Comparison of ENCODE assay signal across 9 cellular contexts in genomic region chr5:145697251-145698016, GRCh38.
DNase-seq lines count a peak whose midpoint lies in the region; ATAC-seq and TF ChIP-seq lines count a peak whose summit lies in the region.
"Had no signal": no experiment of that assay in that cellular context is flagged by ENCODE, and none has a peak within 500 bp of the region (broad histone marks: within the 10 kb centered on the region; RNA-seq: fewer than 3 reads in every experiment).

No MANE protein-coding gene starts in this region.

- H3K27me3 Mint-ChIP-seq in osteocyte (ENCODE audit: unreplicated experiment), result no peaks in the 10 kb centered on the region

- ATAC-seq in GM21528 (IDR thresholded peaks at IDR 0.05; ENCODE audit: low FRiP score, unreplicated experiment), result peak; percentile 61

- no peaks in the 10 kb centered on the region for H3K27me3 ChIP-seq in Loucy (ENCODE audit: insufficient read depth, low read length, poor library complexity, severe bottlenecking)

- H3K9ac ChIP-seq in Loucy (ENCODE audit: low read depth, low read length, poor library complexity, severe bottlenecking), result no peak overlapping the region

- H4K20me1 ChIP-seq in Loucy (ENCODE audit: insufficient read depth, low read length, poor library complexity, severe bottlenecking), result no peaks in the 10 kb centered on the region

- H2AFZ ChIP-seq in Loucy (ENCODE audit: low read length), result no peak overlapping the region

- H3K27ac Mint-ChIP-seq in osteocyte (ENCODE audit: unreplicated experiment), result no peak overlapping the region
- H3K27ac Mint-ChIP-seq: activated naive CD8-positive, alpha-beta T cell had no signal

- H3K79me2 ChIP-seq in Loucy (ENCODE audit: insufficient read depth, low read length), result no peaks in the 10 kb centered on the region

- no peaks in the 10 kb centered on the region for H3K36me3 ChIP-seq in Loucy (ENCODE audit: insufficient read depth, low read length)

- no peaks in the 10 kb centered on the region for H3K9me3 Mint-ChIP-seq in osteocyte (ENCODE audit: unreplicated experiment)

- TF ChIP-seq CTCF in Loucy (conservative IDR thresholded peaks at IDR 0.05; ENCODE audit: low read length), result peak; percentile 87
- peak; percentile 83 for TF ChIP-seq CTCF in choroid plexus epithelial cell (conservative IDR thresholded peaks at IDR 0.05; ENCODE audit: low read depth, low read length)
- TF ChIP-seq CTCF in osteocyte (IDR thresholded peaks at IDR 0.05), result peak; percentile 55

- H3K4me1 ChIP-seq in Loucy (ENCODE audit: insufficient read depth, low read length, poor library complexity, severe bottlenecking), result no peaks in the 10 kb centered on the region

- H3K9me2 ChIP-seq in Loucy (replicated peaks; ENCODE audit: low read depth, low read length), result no peaks in the 10 kb centered on the region

- H3K4me1 Mint-ChIP-seq in osteocyte (ENCODE audit: unreplicated experiment), result peaks cover 3% of the 10 kb centered on the region

- H3F3A ChIP-seq in Loucy (ENCODE audit: low read depth), result no peaks in the 10 kb centered on the region

- DNase-seq in SIG-M5 treated with dmso at 0.1 percent for 504 hours (lab: John Stamatoyannopoulos, UW; ENCODE audit: unreplicated experiment) (peak; percentile 45), SIG-M5 (lab: John Stamatoyannopoulos, UW) (no peak), choroid plexus epithelial cell (ENCODE audit: low read depth) (peak; percentile 87), osteocyte (ENCODE audit: extremely low spot score, unreplicated experiment) (no peak), kidney glomerular epithelial cell (lab: John Stamatoyannopoulos, UW) (no peak), C1 segment of cervical spinal cord (lab: John Stamatoyannopoulos, UW) (no peak)

- H3K4me3 ChIP-seq in Loucy (ENCODE audit: low read length, poor library complexity, severe bottlenecking), result no peak overlapping the region
- no peak overlapping the region for H3K4me3 ChIP-seq in choroid plexus epithelial cell (ENCODE audit: low read depth, low read length)

- H3K9me3 ChIP-seq in Loucy (ENCODE audit: insufficient read depth, low read depth, low read length), result no peaks in the 10 kb centered on the region

- no peak overlapping the region for H3K4me3 Mint-ChIP-seq in osteocyte (ENCODE audit: unreplicated experiment)
- H3K4me3 Mint-ChIP-seq: activated naive CD8-positive, alpha-beta T cell had no signal

- H3K4me2 ChIP-seq in Loucy (ENCODE audit: low read depth, low read length, poor library complexity, severe bottlenecking), result no peak overlapping the region

- no peaks in the 10 kb centered on the region for H3K36me3 Mint-ChIP-seq in osteocyte (ENCODE audit: unreplicated experiment)
- H3K36me3 Mint-ChIP-seq: activated naive CD8-positive, alpha-beta T cell had no signal

Comparison
In these comparisons a context has a peak if more than half of its experiments do, and no peak if none do; other contexts are left out.
1. DNase-seq: peak in SIG-M5 treated with dmso at 0.1 percent for 504 hours (single experiment) and choroid plexus epithelial cell (single experiment); none in SIG-M5 (single experiment), osteocyte (single experiment), kidney glomerular epithelial cell (single experiment) and C1 segment of cervical spinal cord (0 of 14).
2. Peak in every context shown above with its lines, with median percentiles within 50 percentile points of each other: CTCF ChIP-seq.